Comparison of ENCODE assay signal across 8 cellular contexts in the genomic region with DNA sequence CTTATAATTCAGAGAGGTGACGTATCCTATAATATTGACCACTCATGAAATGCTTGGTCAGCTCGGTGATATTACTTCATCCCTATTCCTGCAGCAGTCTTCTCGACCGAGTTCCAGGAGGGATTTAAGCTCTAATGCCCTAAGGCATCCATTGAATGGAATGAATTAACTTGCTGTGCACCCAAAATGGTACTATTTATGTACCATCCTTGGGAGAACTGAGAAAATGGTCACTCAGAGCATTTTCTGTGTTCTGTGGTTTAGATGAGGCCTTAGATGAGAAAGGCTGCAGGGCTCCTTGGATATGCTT. TPM values are rescaled to one million over a fixed set of nuclear protein-coding genes. Genes with fewer than 3 reads are reported as not detected.
A peak's percentile ranks its signal among the peaks of the same experiment; 100 is the strongest.
DNase-seq lines count a peak whose midpoint lies in the region; ATAC-seq and TF ChIP-seq lines count a peak whose summit lies in the region.

No MANE protein-coding gene starts in this region.

- H2AK5ac ChIP-seq in trophoblast cell (ENCODE audit: low read length): no peak overlapping the region

- peaks cover 35% of the 10 kb centered on the region for H3K4me1 ChIP-seq in DND-41 (ENCODE audit: insufficient read depth, low read length)
- peaks cover 18% of the 10 kb centered on the region for H3K4me1 ChIP-seq in RWPE2 (ENCODE audit: insufficient read depth, poor library complexity, severe bottlenecking)
- peaks cover 0 to 59% (median 25%) of the 10 kb centered on the region in 3 donors for H3K4me1 ChIP-seq in esophagus squamous epithelium
- peaks cover 0 to 10% of the 10 kb centered on the region in 2 experiments for H3K4me1 ChIP-seq in trophoblast cell (ENCODE audit: control insufficient read depth in 1 of 2, insufficient read depth in 2 of 2, low read length in 2 of 2)

- H3K79me1 ChIP-seq in trophoblast cell (ENCODE audit: low read length): peaks cover 12% of the 10 kb centered on the region

- CTCF ChIA-PET in HEK293T (lab: Yijun Ruan, JAX): interaction anchor here (1.1 kb wide), 1 partner anchor 24 kb away, joined by 4 read pairs; no protein-coding TSS in a partner anchor

- H4K12ac ChIP-seq in trophoblast cell (ENCODE audit: low read depth, low read length): peak overlapping the region; percentile 75

- H4K91ac ChIP-seq in trophoblast cell (ENCODE audit: low read depth, low read length): no peak overlapping the region

- H3K9ac ChIP-seq in DND-41 (ENCODE audit: low read depth, low read length) (peak overlapping the region; percentile 83), trophoblast cell (ENCODE audit: low read length) (peak overlapping the region; percentile 88)

- H3K4ac ChIP-seq in trophoblast cell (ENCODE audit: low read depth, low read length): peak overlapping the region; percentile 44

- ATAC-seq in DND-41 (ENCODE audit: insufficient read depth, low read depth) (no peak), RWPE2 (ENCODE audit: low read depth) (no peak), GM19023 (IDR thresholded peaks at IDR 0.05; ENCODE audit: unreplicated experiment) (no peak), HG03432 (IDR thresholded peaks at IDR 0.05; ENCODE audit: unreplicated experiment) (no peak)

- H3K4me3 ChIP-seq in DND-41 (ENCODE audit: low read depth in 1 of 2, low read length in 2 of 2): peak overlapping the region; percentile 86 to 87
- H3K4me3 ChIP-seq in RWPE2 (ENCODE audit: severe bottlenecking): peak overlapping the region; percentile 80
- peak overlapping the region; percentile 79 to 89 (median 81) for H3K4me3 ChIP-seq in esophagus squamous epithelium
- H3K4me3 ChIP-seq in trophoblast cell (ENCODE audit: low read depth, low read length): peak overlapping the region; percentile 91

- H2AFZ ChIP-seq in DND-41 (ENCODE audit: low read depth, low read length) (peak overlapping the region; percentile 81), trophoblast cell (ENCODE audit: insufficient read depth, low read length, poor library complexity) (peak overlapping the region; percentile 80)

- TF ChIP-seq CTCF in DND-41 (IDR thresholded peaks at IDR 0.05; ENCODE audit: borderline replicate concordance, extremely low read depth, low read length, poor library complexity, severe bottlenecking) (no peak), RWPE2 (IDR thresholded peaks at IDR 0.05; ENCODE audit: poor library complexity, severe bottlenecking) (no peak), esophagus squamous epithelium (IDR thresholded peaks at IDR 0.05) (no peak)

- H4K20me1 ChIP-seq in DND-41 (ENCODE audit: insufficient read depth, low read length): no peaks in the 10 kb centered on the region

- H3K9me3 ChIP-seq in DND-41 (ENCODE audit: insufficient read depth, low read length, severe bottlenecking) (no peaks in the 10 kb centered on the region), RWPE2 (ENCODE audit: severe bottlenecking) (no peaks in the 10 kb centered on the region), esophagus squamous epithelium (no peaks in the 10 kb centered on the region), trophoblast cell (ENCODE audit: insufficient read depth, low read depth, low read length) (no peaks in the 10 kb centered on the region)

- H3K27me3 ChIP-seq in DND-41 (ENCODE audit: insufficient read depth, low read length, poor library complexity): no peaks in the 10 kb centered on the region
- no peaks in the 10 kb centered on the region for H3K27me3 ChIP-seq in RWPE2 (ENCODE audit: insufficient read depth, poor library complexity, severe bottlenecking)
- H3K27me3 ChIP-seq in esophagus squamous epithelium: no peaks in the 10 kb centered on the region
- H3K27me3 ChIP-seq in trophoblast cell (ENCODE audit: insufficient read depth, low read length): no peaks in the 10 kb centered on the region

- intact Hi-C loops in esophagus squamous epithelium (cut with DNase I): no loop called here

- no peak overlapping the region for H3K14ac ChIP-seq in trophoblast cell (ENCODE audit: low read length)

- no peak overlapping the region for H2BK120ac ChIP-seq in trophoblast cell (ENCODE audit: insufficient read depth, low read length, poor library complexity)

- POLR2A ChIA-PET in HEK293T (lab: Yijun Ruan, JAX): interaction anchor here (1.0 to 2.1 kb wide), 12 partner anchors 14 to 387 kb away, joined by 3 to 13 read pairs (median 4); a partner anchor contains a TSS

- H3K4me2 ChIP-seq in DND-41 (ENCODE audit: insufficient read depth, low read length): peak overlapping the region; percentile 68
- H3K4me2 ChIP-seq in trophoblast cell (ENCODE audit: low read length): peak overlapping the region; percentile 90

- no peak overlapping the region for H3K23ac ChIP-seq in trophoblast cell (ENCODE audit: low read length)

- peaks cover 67% of the 10 kb centered on the region for H3K79me2 ChIP-seq in DND-41 (ENCODE audit: insufficient read depth, low read length)
- H3K79me2 ChIP-seq in trophoblast cell (ENCODE audit: control insufficient read depth, insufficient read depth, low read length, poor library complexity): peaks cover 9% of the 10 kb centered on the region

- no peak overlapping the region for H2BK5ac ChIP-seq in trophoblast cell (ENCODE audit: low read depth, low read length, poor library complexity)

- H4K8ac ChIP-seq in trophoblast cell (ENCODE audit: low read depth, low read length): peak overlapping the region; percentile 92

- no peak overlapping the region for H2BK12ac ChIP-seq in trophoblast cell (ENCODE audit: low read length)

- H3K27ac ChIP-seq in DND-41 (ENCODE audit: low read length) (peak overlapping the region; percentile 96), RWPE2 (ENCODE audit: poor library complexity, severe bottlenecking) (peak overlapping the region; percentile 73), esophagus squamous epithelium (peak overlapping the region; percentile 93 to 98 (median 98)), trophoblast cell (ENCODE audit: low read depth, low read length) (no peak overlapping the region)

- H3K36me3 ChIP-seq in DND-41 (ENCODE audit: insufficient read depth, low read length) (peaks cover 8% of the 10 kb centered on the region), RWPE2 (ENCODE audit: low read depth) (peaks cover 16% of the 10 kb centered on the region), esophagus squamous epithelium (peaks cover 0 to 14% (median 0%) of the 10 kb centered on the region in 3 donors), trophoblast cell (ENCODE audit: control insufficient read depth in 1 of 2, insufficient read depth in 2 of 2, low read length in 2 of 2) (peaks cover 2% of the 10 kb centered on the region in 2 experiments)

- WGBS in esophagus squamous epithelium, 2 donors: 0% methylated on average over 4 of the region's 4 CpGs
- no CpG with 5 or more reads among the region's 4 CpGs for WGBS in trophoblast cell (ENCODE audit: extremely low coverage, insufficient coverage, insufficient read length)

- no peak overlapping the region for H3K18ac ChIP-seq in trophoblast cell (ENCODE audit: low read length)

- no peak for DNase-seq in DND-41
- no peak for DNase-seq in RWPE2 (ENCODE audit: low spot score)
- DNase-seq in esophagus squamous epithelium (lab: John Stamatoyannopoulos, UW): no peak
- DNase-seq in trophoblast cell: no peak
- no peak for DNase-seq in HEK293T (ENCODE audit: extremely low spot score)
- no peak for DNase-seq in T1000 (lab: John Stamatoyannopoulos, UW)

- TF ChIP-seq POLR2A in esophagus squamous epithelium (IDR thresholded peaks at IDR 0.05): no peak

TF ChIP-seq in HEK293T, 16 proteins besides CTCF, POLR2A, EP300 and RAD21:
- TF ChIP-seq SP1 (IDR thresholded peaks at IDR 0.05): no peak
- no peak for TF ChIP-seq FOXA1 (IDR thresholded peaks at IDR 0.05)
- no peak for TF ChIP-seq FOXK2 (IDR thresholded peaks at IDR 0.05)
- no peak for TF ChIP-seq ZNF384 (IDR thresholded peaks at IDR 0.05)
- TF ChIP-seq SUZ12 (IDR thresholded peaks at IDR 0.05): no peak
- no peak for TF ChIP-seq BHLHE40 (IDR thresholded peaks at IDR 0.05; ENCODE audit: borderline replicate concordance)
- no peak for TF ChIP-seq NFRKB (IDR thresholded peaks at IDR 0.05)
- no peak for TF ChIP-seq HDGF (IDR thresholded peaks at IDR 0.05; ENCODE audit: borderline replicate concordance)
- TF ChIP-seq LEF1 (IDR thresholded peaks at IDR 0.05; ENCODE audit: borderline replicate concordance): no peak
- no peak for TF ChIP-seq L3MBTL2 (conservative IDR thresholded peaks at IDR 0.05)
- TF ChIP-seq, protein P1, sequence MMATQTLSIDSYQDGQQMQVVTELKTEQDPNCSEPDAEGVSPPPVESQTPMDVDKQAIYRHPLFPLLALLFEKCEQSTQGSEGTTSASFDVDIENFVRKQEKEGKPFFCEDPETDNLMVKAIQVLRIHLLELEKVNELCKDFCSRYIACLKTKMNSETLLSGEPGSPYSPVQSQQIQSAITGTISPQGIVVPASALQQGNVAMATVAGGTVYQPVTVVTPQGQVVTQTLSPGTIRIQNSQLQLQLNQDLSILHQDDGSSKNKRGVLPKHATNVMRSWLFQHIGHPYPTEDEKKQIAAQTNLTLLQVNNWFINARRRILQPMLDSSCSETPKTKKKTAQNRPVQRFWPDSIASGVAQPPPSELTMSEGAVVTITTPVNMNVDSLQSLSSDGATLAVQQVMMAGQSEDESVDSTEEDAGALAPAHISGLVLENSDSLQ (IDR thresholded peaks at IDR 0.05): no peak
- no peak for TF ChIP-seq ELF4 (IDR thresholded peaks at IDR 0.05)

RNA-seq across cellular contexts. Expression of a gene that starts 0.6 kb away (rescaled TPM):
- 10 to 100 TPM; 19.7 to 41.8 (median 29.0) TPM for total RNA-seq in esophagus squamous epithelium
- 17.4 and 17.8 TPM in 2 replicates for polyA plus RNA-seq in trophoblast cell (2013)

RNA-seq across cellular contexts. Expression of a gene that starts 47.0 kb away (rescaled TPM):
- 100 to 1,000 TPM in 3 of 4 donors, 10 to 100 TPM in 1; 88.7 to 178 (median 128) TPM for total RNA-seq in esophagus squamous epithelium
- 0.29 and 0.30 TPM in 2 replicates for polyA plus RNA-seq in trophoblast cell (2013)
